ENCODE assay signal across 20 cellular contexts in genomic region chr3:114126461-114126860, GRCh38. TPM values are rescaled to one million over a fixed set of nuclear protein-coding genes. Genes with fewer than 3 reads are reported as not detected.
A peak's percentile ranks its signal among the peaks of the same experiment; 100 is the strongest.
DNase-seq lines count a peak whose midpoint lies in the region; ATAC-seq and TF ChIP-seq lines count a peak whose summit lies in the region.
"Had no signal": no experiment of that assay in that cellular context is flagged by ENCODE, and none has a peak within 500 bp of the region (broad histone marks: within the 10 kb centered on the region; RNA-seq: fewer than 3 reads in every experiment).

No MANE protein-coding gene starts in this region.

- DNase-seq in DMS53 (lab: John Stamatoyannopoulos, UW) (peak; percentile 26), DMS53 treated with DMSO at 0.1 percent for 48 hours (lab: John Stamatoyannopoulos, UW; ENCODE audit: unreplicated experiment) (no peak), HT1080 (ENCODE audit: low read depth) (peak; percentile 36), RKO (ENCODE audit: low spot score) (peak; percentile 30), neural progenitor cell (ENCODE audit: low spot score) (no peak), middle frontal gyrus (ENCODE audit: extremely low spot score, low spot score) (no peak)
- DNase-seq: AML-193; Calu3; CD8-positive, alpha-beta T cell; GDM1; HCEC 1CT; HFFc6 had no signal

- H3K27me3 ChIP-seq in neural progenitor cell, result no peaks in the 10 kb centered on the region
- H3K27me3 ChIP-seq: BLaER1 had no signal

- no peaks in the 10 kb centered on the region for H3K9me3 ChIP-seq in neural progenitor cell (ENCODE audit: low read depth)
- H3K9me3 ChIP-seq: A549, BLaER1 had no signal

- no peak overlapping the region for H3K27ac ChIP-seq in neural progenitor cell
- H3K27ac ChIP-seq: 22Rv1, A549, BLaER1 had no signal

- no peaks in the 10 kb centered on the region for H3K27me3 Mint-ChIP-seq in neural progenitor cell (ENCODE audit: insufficient read depth, low read depth)

- H3K36me3 ChIP-seq in neural progenitor cell, result no peaks in the 10 kb centered on the region
- H3K36me3 ChIP-seq: BLaER1 had no signal

- H4K20me1 ChIP-seq in neural progenitor cell (ENCODE audit: low read depth), result no peaks in the 10 kb centered on the region
- H4K20me1 ChIP-seq: BLaER1 had no signal

- H3K4me2 ChIP-seq in neural progenitor cell, result no peak overlapping the region
- H3K4me2 ChIP-seq: A549, BLaER1, GM23338 had no signal

- no peak overlapping the region for H3K9ac ChIP-seq in neural progenitor cell
- H3K9ac ChIP-seq: BLaER1 had no signal

- no peaks in the 10 kb centered on the region for H3F3A ChIP-seq in neural progenitor cell (ENCODE audit: low read depth)

- peaks cover 2% of the 10 kb centered on the region for H3K36me3 Mint-ChIP-seq in neural progenitor cell
- H3K36me3 Mint-ChIP-seq: CD14-positive monocyte; CD8-positive, alpha-beta T cell had no signal

- H2AFZ ChIP-seq in neural progenitor cell (replicated peaks), result no peak overlapping the region
- H2AFZ ChIP-seq: GM23338 had no signal

- H3K4me3 Mint-ChIP-seq in neural progenitor cell, result peak overlapping the region; percentile 43
- H3K4me3 Mint-ChIP-seq: CD14-positive monocyte; CD8-positive, alpha-beta T cell; GM23338; HFFc6 had no signal

- peaks cover 13% of the 10 kb centered on the region for H3K4me1 Mint-ChIP-seq in neural progenitor cell
- H3K4me1 Mint-ChIP-seq: CD14-positive monocyte had no signal

- H3K4me3 ChIP-seq in neural progenitor cell, result no peak overlapping the region
- H3K4me3 ChIP-seq: A549, BLaER1, GM23338, K562 had no signal

- ATAC-seq in HG03139 (IDR thresholded peaks at IDR 0.05; ENCODE audit: unreplicated experiment) (no peak), HG03378 (IDR thresholded peaks at IDR 0.05; ENCODE audit: unreplicated experiment) (no peak)
- ATAC-seq: A549; CD8-positive, alpha-beta T cell; GM23338; K562 had no signal

- peaks cover 6% of the 10 kb centered on the region for H3K9me3 Mint-ChIP-seq in neural progenitor cell
- H3K9me3 Mint-ChIP-seq: CD8-positive, alpha-beta T cell; GM23338; HFFc6 had no signal

- no peak for TF ChIP-seq CTCF in neural progenitor cell (IDR thresholded peaks at IDR 0.05)

- no peaks in the 10 kb centered on the region for H3K79me2 ChIP-seq in neural progenitor cell (ENCODE audit: low read depth)

- H3K4me1 ChIP-seq in neural progenitor cell, result peaks cover 11% of the 10 kb centered on the region
- H3K4me1 ChIP-seq: A549, BLaER1 had no signal

- no peak overlapping the region for H3K27ac Mint-ChIP-seq in neural progenitor cell
- H3K27ac Mint-ChIP-seq: CD14-positive monocyte; CD8-positive, alpha-beta T cell; GM23338; HFFc6 had no signal

RNA-seq across cellular contexts. Expression of gene DRD3, which starts 52.4 kb away (rescaled TPM):
- not detected in 2 replicates for total RNA-seq in HT1080 (2014; rRNA removed; shearing (Covaris generic))
- polyA plus RNA-seq in HT1080 (2015; cell fraction: cytosol; rRNA removed), result not detected in 2 replicates
- not detected in 2 replicates for polyA plus RNA-seq in HT1080 (2015; cell fraction: nucleus; rRNA removed)
- not detected in 2 replicates for total RNA-seq in neural progenitor cell (ENCODE audit: low replicate concordance)
- total RNA-seq: Calu3; CD8-positive, alpha-beta T cell; HFFc6; K562 had no signal
- polyA plus RNA-seq: A549, CD14-positive monocyte, K562 had no signal

Comparison
In these comparisons a context has a peak if more than half of its experiments do, and no peak if none do; other contexts are left out.
1. DNase-seq: peak in DMS53 (single experiment), HT1080 (single experiment) and RKO (single experiment); none in DMS53 treated with DMSO at 0.1 percent for 48 hours (single experiment), neural progenitor cell (single experiment) and middle frontal gyrus (single experiment).